8 cellular contexts compared by ENCODE assay signal in the genomic region with DNA sequence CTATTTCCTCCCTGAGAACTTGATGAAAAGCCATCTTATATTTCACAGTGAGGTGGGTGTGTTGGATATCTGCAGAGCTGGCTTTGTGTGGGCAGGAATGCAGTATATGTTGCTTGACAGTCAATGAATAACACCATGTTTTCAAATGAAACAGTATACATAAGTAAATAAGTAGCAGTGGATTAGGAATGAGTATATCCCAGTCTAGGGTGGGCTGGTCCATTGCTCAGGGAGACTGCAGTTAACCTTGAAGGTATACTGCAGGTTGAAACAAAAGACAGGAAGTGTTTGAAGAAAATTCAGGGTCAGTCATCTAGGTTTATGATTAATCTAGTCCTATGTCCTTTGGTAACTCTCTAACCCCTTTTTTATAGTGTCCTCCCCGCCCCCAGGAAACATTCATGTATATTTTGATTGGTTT. TPM values are rescaled to one million over a fixed set of nuclear protein-coding genes. Genes with fewer than 3 reads are reported as not detected.
A peak's percentile ranks its signal among the peaks of the same experiment; 100 is the strongest.
DNase-seq lines count a peak whose midpoint lies in the region; ATAC-seq and TF ChIP-seq lines count a peak whose summit lies in the region.

No MANE protein-coding gene starts in this region.

- H3K79me2 ChIP-seq in MM.1S (ENCODE audit: low read length) = no peaks in the 10 kb centered on the region
- H3K79me2 ChIP-seq in osteoblast (ENCODE audit: insufficient read depth, low read length) = peaks cover 64% of the 10 kb centered on the region

- no peaks in the 10 kb centered on the region for H3F3A ChIP-seq in MM.1S (ENCODE audit: insufficient read depth, low read length)

- H3K36me3 Mint-ChIP-seq in CD8-positive, alpha-beta T cell = no peaks in the 10 kb centered on the region
- H3K36me3 Mint-ChIP-seq in endodermal cell (ENCODE audit: low read depth) = no peaks in the 10 kb centered on the region

- H3K27ac Mint-ChIP-seq in CD8-positive, alpha-beta T cell = no peak overlapping the region
- H3K27ac Mint-ChIP-seq in endodermal cell = peak overlapping the region; percentile 99

- H3K9ac ChIP-seq in MM.1S (ENCODE audit: low read length) (no peak overlapping the region), endodermal cell (ENCODE audit: extremely low read depth, low read length, poor library complexity, severe bottlenecking) (peak overlapping the region; percentile 92)

- TF ChIP-seq CTCF in CD8-positive, alpha-beta T cell (IDR thresholded peaks at IDR 0.05) = no peak
- TF ChIP-seq CTCF in MM.1S (IDR thresholded peaks at IDR 0.05; ENCODE audit: low read length) (no peak), endodermal cell (conservative IDR thresholded peaks at IDR 0.05) (no peak), osteoblast (IDR thresholded peaks at IDR 0.05; ENCODE audit: extremely low read depth, low read depth, low read length) (no peak)

- H2AFZ ChIP-seq in MM.1S (ENCODE audit: low read length) (peak overlapping the region; percentile 82; the same call in 1 of the 2 replicates), osteoblast (ENCODE audit: low read length) (peak overlapping the region; percentile 85)

- H3K9me2 ChIP-seq in MM.1S (replicated peaks; ENCODE audit: insufficient read depth, low read length) = no peaks in the 10 kb centered on the region

- no peaks in the 10 kb centered on the region for H3K9me3 ChIP-seq in CD8-positive, alpha-beta T cell (ENCODE audit: low read length)
- H3K9me3 ChIP-seq in MM.1S (replicated peaks; ENCODE audit: insufficient read depth, low read length) (no peaks in the 10 kb centered on the region), endodermal cell (ENCODE audit: control insufficient read depth, low read length) (no peaks in the 10 kb centered on the region), osteoblast (ENCODE audit: low read depth, low read length) (no peaks in the 10 kb centered on the region)

- CTCF ChIA-PET in CD8-positive, alpha-beta T cell (lab: Charles Lee) = interaction anchor here (1.2 to 2.2 kb wide), 3 partner anchors 27 to 104 kb away, joined by 3 to 11 read pairs (median 4); no protein-coding TSS in a partner anchor

- no peaks in the 10 kb centered on the region for H3K27me3 ChIP-seq in CD8-positive, alpha-beta T cell (ENCODE audit: insufficient read depth, low read length)
- H3K27me3 ChIP-seq in MM.1S (replicated peaks; ENCODE audit: insufficient read depth, low read length) (no peaks in the 10 kb centered on the region), endodermal cell (ENCODE audit: control insufficient read depth, insufficient read depth, low read length, poor library complexity, severe bottlenecking) (no peaks in the 10 kb centered on the region), osteoblast (ENCODE audit: insufficient read depth, low read length) (no peaks in the 10 kb centered on the region)

- H4K20me1 ChIP-seq in MM.1S (ENCODE audit: insufficient read depth, low read length) (no peaks in the 10 kb centered on the region), osteoblast (ENCODE audit: insufficient read depth, low read length) (peaks cover 6% of the 10 kb centered on the region)

- H3K27me3 Mint-ChIP-seq in CD8-positive, alpha-beta T cell (ENCODE audit: low read depth) = peaks cover 17% of the 10 kb centered on the region
- H3K27me3 Mint-ChIP-seq in endodermal cell (ENCODE audit: insufficient read depth) = peaks cover 2% of the 10 kb centered on the region

- H3K36me3 ChIP-seq in CD8-positive, alpha-beta T cell (ENCODE audit: insufficient read depth, low read length) = no peaks in the 10 kb centered on the region
- H3K36me3 ChIP-seq in MM.1S (replicated peaks; ENCODE audit: insufficient read depth, low read length) = no peaks in the 10 kb centered on the region
- no peaks in the 10 kb centered on the region for H3K36me3 ChIP-seq in endodermal cell (ENCODE audit: control insufficient read depth, insufficient read depth, low read length)
- no peaks in the 10 kb centered on the region for H3K36me3 ChIP-seq in osteoblast (ENCODE audit: insufficient read depth, low read length)

- WGBS in endodermal cell (ENCODE audit: insufficient coverage in 1 of 2, insufficient read length in 1 of 2), 2 experiments = 60 to 91% methylated on average over 1 of the region's 1 CpG

- H3K4me2 ChIP-seq in MM.1S (ENCODE audit: low read depth, low read length) (peak overlapping the region; percentile 70; the same call in 1 of the 2 replicates), osteoblast (ENCODE audit: insufficient read depth, low read length) (peak overlapping the region; percentile 82)

- no peaks in the 10 kb centered on the region for H3K9me3 Mint-ChIP-seq in CD8-positive, alpha-beta T cell
- no peaks in the 10 kb centered on the region for H3K9me3 Mint-ChIP-seq in endodermal cell

- DNase-seq in CD8-positive, alpha-beta T cell = no peak
- DNase-seq in MM.1S = no peak
- no peak for DNase-seq in endodermal cell
- no peak for DNase-seq in osteoblast (ENCODE audit: insufficient read length, low spot score, missing footprints)
- no peak for DNase-seq in dermis blood vessel endothelial cell
- DNase-seq in hepatic stellate cell (ENCODE audit: low spot score) = no peak
- no peak for DNase-seq in GDM1 (lab: John Stamatoyannopoulos, UW)
- DNase-seq in SHP77 (lab: John Stamatoyannopoulos, UW) = no peak

- ATAC-seq in CD8-positive, alpha-beta T cell = no peak

- peak overlapping the region; percentile 83 for H3K4me3 Mint-ChIP-seq in CD8-positive, alpha-beta T cell
- H3K4me3 Mint-ChIP-seq in endodermal cell = peak overlapping the region; percentile 99

- peaks cover 13% of the 10 kb centered on the region for H3K4me1 ChIP-seq in CD8-positive, alpha-beta T cell (ENCODE audit: insufficient read depth, low read length)
- H3K4me1 ChIP-seq in MM.1S (ENCODE audit: low read length) (no peaks in the 10 kb centered on the region), endodermal cell (ENCODE audit: control insufficient read depth, insufficient read depth, low read length) (peaks cover 5% of the 10 kb centered on the region), osteoblast (ENCODE audit: insufficient read depth, low read length) (peaks cover 48% of the 10 kb centered on the region)

- H3K4me1 Mint-ChIP-seq in CD8-positive, alpha-beta T cell (ENCODE audit: low read depth) = peaks cover 15% of the 10 kb centered on the region
- peaks cover 26% of the 10 kb centered on the region for H3K4me1 Mint-ChIP-seq in endodermal cell

- H3K4me3 ChIP-seq in CD8-positive, alpha-beta T cell (ENCODE audit: low read depth, low read length) = peak overlapping the region; percentile 89
- H3K4me3 ChIP-seq in MM.1S (ENCODE audit: low read length) = peak overlapping the region; percentile 76
- H3K4me3 ChIP-seq in endodermal cell (ENCODE audit: low read length) = peak overlapping the region; percentile 97
- H3K4me3 ChIP-seq in osteoblast (ENCODE audit: insufficient read depth, low read length) = peak overlapping the region; percentile 97

- H3K27ac ChIP-seq in CD8-positive, alpha-beta T cell (ENCODE audit: low read depth, low read length) = no peak overlapping the region
- no peak overlapping the region for H3K27ac ChIP-seq in MM.1S (ENCODE audit: low read length)
- no peak overlapping the region for H3K27ac ChIP-seq in endodermal cell (ENCODE audit: low read depth, low read length)
- H3K27ac ChIP-seq in osteoblast (ENCODE audit: low read depth, low read length) = peak overlapping the region; percentile 92

- intact Hi-C loops in CD8-positive, alpha-beta T cell (cut with DNase I, micrococcal nuclease) = loop anchor here (5.0 to 10.0 kb wide), 3 partner anchors 560 to 998 kb away; partner anchors contain the start of genes LRIG2 (in 2 of the 2), MAGI3 (in 1 of the 2) and SLC16A1 (in 1 of the 2)

- POLR2A ChIA-PET in CD8-positive, alpha-beta T cell (lab: Charles Lee) = interaction anchor here (1.2 kb wide), 1 partner anchor 32 kb away, joined by 3 read pairs; no protein-coding TSS in a partner anchor

RNA-seq across cellular contexts. Expression of gene CTTNBP2NL, which starts 1.0 kb away (rescaled TPM):
- total RNA-seq in CD8-positive, alpha-beta T cell = not detected
- total RNA-seq in endodermal cell = 10 to 100 TPM; 36.0 to 41.5 TPM
- 22.2 TPM for polyA plus RNA-seq in endodermal cell (2013, experiment 1 of 2)
- 22.9 TPM for polyA plus RNA-seq in endodermal cell (2013, experiment 2 of 2)
- 29.5 and 32.2 TPM in 2 replicates for total RNA-seq in osteoblast
- total RNA-seq in dermis blood vessel endothelial cell = 23.8 and 28.0 TPM in 2 replicates

Comparison
In these comparisons a context has a peak if more than half of its experiments do, and no peak if none do; other contexts are left out.
1. RNA of gene CTTNBP2NL, which starts 1.0 kb away (total RNA-seq): 36.0 to 41.5 TPM in endodermal cell, 29.5 to 32.2 TPM in osteoblast and 23.8 to 28.0 TPM in dermis blood vessel endothelial cell; not detected in CD8-positive, alpha-beta T cell; every median in the first group is over 10 times any median in the second.
2. Peak in every context shown above with its lines, with median percentiles within 50 percentile points of each other: H3K4me3 ChIP-seq.